ENCODE assay signal across 14 cellular contexts in genomic region chr9:133321411-133321935, GRCh38. TPM values are rescaled to one million over a fixed set of nuclear protein-coding genes. Genes with fewer than 3 reads are reported as not detected.
A peak's percentile ranks its signal among the peaks of the same experiment; 100 is the strongest.
DNase-seq lines count a peak whose midpoint lies in the region; ATAC-seq and TF ChIP-seq lines count a peak whose summit lies in the region.
"Had no signal": no experiment of that assay in that cellular context is flagged by ENCODE, and none has a peak within 500 bp of the region (broad histone marks: within the 10 kb centered on the region; RNA-seq: fewer than 3 reads in every experiment).

No MANE protein-coding gene starts in this region.

- H3K9me3 Mint-ChIP-seq in natural killer cell, result no peaks in the 10 kb centered on the region
- H3K9me3 Mint-ChIP-seq: CD4-positive, alpha-beta T cell had no signal

- no peak for TF ChIP-seq CTCF in heart left ventricle (IDR thresholded peaks at IDR 0.05)
- TF ChIP-seq CTCF in spleen (IDR thresholded peaks at IDR 0.05 in 8 of 11, conservative IDR thresholded peaks at IDR 0.05 in 3 of 11), result no peak
- no peak for TF ChIP-seq CTCF in natural killer cell (IDR thresholded peaks at IDR 0.05)

- H3K27me3 ChIP-seq in heart left ventricle (no peaks in the 10 kb centered on the region), spleen (replicated peaks in 1 of 7) (no peaks in the 10 kb centered on the region), MG63 (no peaks in the 10 kb centered on the region)

- no peaks in the 10 kb centered on the region for H3K9me3 ChIP-seq in heart left ventricle
- no peaks in the 10 kb centered on the region for H3K9me3 ChIP-seq in spleen
- no peaks in the 10 kb centered on the region for H3K9me3 ChIP-seq in MG63
- H3K9me3 ChIP-seq: HAP-1 had no signal

- H3K36me3 ChIP-seq in heart left ventricle, result no peaks in the 10 kb centered on the region
- H3K36me3 ChIP-seq in spleen, result no peaks in the 10 kb centered on the region
- H3K36me3 ChIP-seq in MG63, result no peaks in the 10 kb centered on the region
- H3K36me3 ChIP-seq: HAP-1 had no signal

- intact Hi-C loops in cardiac septum (cut with DNase I), result no loop called here
- intact Hi-C loops in heart left ventricle (cut with DNase I), result loop anchor here in 1 of 10 donors (10.0 kb wide), 1 partner anchor 47 kb away; the partner anchor contains the start of gene ABO
- intact Hi-C loops in spleen (cut with DNase I; ENCODE audit: low total_unique reads), result no loop called here
- intact Hi-C loops in natural killer cell (cut with micrococcal nuclease), result no loop called here

- H3K27ac ChIP-seq in heart left ventricle (no peak overlapping the region), spleen (no peak overlapping the region)

- H3K27ac Mint-ChIP-seq in natural killer cell, result no peak overlapping the region
- H3K27ac Mint-ChIP-seq: B cell; CD4-positive, alpha-beta T cell had no signal

- H3K4me3 Mint-ChIP-seq in natural killer cell, result no peak overlapping the region
- H3K4me3 Mint-ChIP-seq: B cell; CD4-positive, alpha-beta T cell had no signal

- H3K4me1 ChIP-seq in heart left ventricle (no peaks in the 10 kb centered on the region), spleen (no peaks in the 10 kb centered on the region)
- H3K4me1 ChIP-seq: HAP-1 had no signal

- no peaks in the 10 kb centered on the region for H3K27me3 Mint-ChIP-seq in natural killer cell (ENCODE audit: low read depth in 2 of 2)
- H3K27me3 Mint-ChIP-seq: CD4-positive, alpha-beta T cell had no signal

- TF ChIP-seq POLR2A in heart left ventricle (IDR thresholded peaks at IDR 0.05) (no peak), spleen (IDR thresholded peaks at IDR 0.05) (no peak)

- ATAC-seq in heart left ventricle (no peak), left lobe of liver (no peak), natural killer cell (no peak)

- 54 to 70% (median 66%) methylated on average over 13 of the region's 13 CpGs for WGBS in heart left ventricle, 4 donors
- 74 to 85% (median 80%) methylated on average over 13 of the region's 13 CpGs for WGBS in spleen, 5 donors

- no peaks in the 10 kb centered on the region for H3K4me1 Mint-ChIP-seq in natural killer cell
- H3K4me1 Mint-ChIP-seq: B cell had no signal

- DNase-seq in cardiac septum (ENCODE audit: low spot score), result peak; percentile 61
- no peak for DNase-seq in heart left ventricle
- DNase-seq in left lobe of liver (ENCODE audit: low spot score), result peak; percentile 12
- peak; percentile 50 for DNase-seq in spleen
- no peak for DNase-seq in MG63
- DNase-seq in HuH-7.5 (ENCODE audit: low spot score), result no peak
- DNase-seq in natural killer cell, result no peak
- DNase-seq: C1 segment of cervical spinal cord; Calu3; CD4-positive, alpha-beta T cell; DMS 273 treated with DMSO at 0.1 percent for 48 hours; GOT3 had no signal

- no peak overlapping the region for H3K4me3 ChIP-seq in heart left ventricle
- no peak overlapping the region for H3K4me3 ChIP-seq in spleen
- H3K4me3 ChIP-seq in MG63, result no peak overlapping the region
- H3K4me3 ChIP-seq: HAP-1 had no signal

- no peaks in the 10 kb centered on the region for H3K36me3 Mint-ChIP-seq in natural killer cell

RNA-seq across cellular contexts. Expression of gene SURF6, which starts 14.5 kb away (rescaled TPM):
- 14.2 TPM for total RNA-seq in cardiac septum
- total RNA-seq in heart left ventricle, result 10 to 100 TPM in 6 of 9 donors, 1 to 10 TPM in 3; 9.2 to 16.0 (median 11.1) TPM
- polyA plus RNA-seq in heart left ventricle, result 10 to 100 TPM; 12.3 to 19.6 TPM
- 9.7 TPM for total RNA-seq in left lobe of liver
- 10 to 100 TPM; 13.2 to 20.0 (median 17.0) TPM for total RNA-seq in spleen
- 10 to 100 TPM; 13.2 to 28.6 (median 17.4) TPM for polyA plus RNA-seq in spleen
- 25.1 and 28.9 TPM in 2 replicates for total RNA-seq in MG63 (2014; rRNA removed; shearing (Covaris generic); ENCODE audit: low replicate concordance)
- 10 to 100 TPM; 13.8 to 23.5 (median 21.3) TPM for total RNA-seq in natural killer cell

RNA-seq across cellular contexts. Expression of gene MED22, which starts 26.5 kb away (rescaled TPM):
- 20.2 TPM for total RNA-seq in cardiac septum
- total RNA-seq in heart left ventricle, result 10 to 100 TPM; 15.5 to 33.8 (median 19.5) TPM
- polyA plus RNA-seq in heart left ventricle, result 10 to 100 TPM; 12.3 to 30.7 TPM
- total RNA-seq in left lobe of liver, result 10.3 TPM
- 10 to 100 TPM; 26.4 to 33.7 (median 30.0) TPM for total RNA-seq in spleen
- polyA plus RNA-seq in spleen, result 10 to 100 TPM; 13.3 to 23.1 (median 18.8) TPM
- total RNA-seq in MG63 (2014; rRNA removed; shearing (Covaris generic); ENCODE audit: low replicate concordance), result 34.7 and 35.4 TPM in 2 replicates
- total RNA-seq in natural killer cell, result 10 to 100 TPM; 23.8 to 37.0 (median 28.1) TPM

RNA-seq across cellular contexts. Expression of gene RPL7A, which starts 26.5 kb away (rescaled TPM):
- total RNA-seq in cardiac septum (761 TPM), heart left ventricle (1,000 to 10,000 TPM in 4 of 9 donors, 100 to 1,000 TPM in 5; 845 to 1,270 (median 964) TPM), left lobe of liver (609 TPM), spleen (1,000 to 10,000 TPM; 1,381 to 1,842 (median 1,641) TPM), natural killer cell (1,000 to 10,000 TPM; 1,409 to 1,616 (median 1,600) TPM)
- polyA plus RNA-seq in heart left ventricle (1,000 to 10,000 TPM; 1,266 to 2,727 TPM), spleen (1,000 to 10,000 TPM; 3,611 to 6,342 (median 5,850) TPM)
- total RNA-seq in MG63 (2014; rRNA removed; shearing (Covaris generic); ENCODE audit: low replicate concordance), result 2,766 and 2,991 TPM in 2 replicates

RNA-seq across cellular contexts. Expression of gene SURF1, which starts 34.8 kb away (rescaled TPM):
- total RNA-seq in cardiac septum (58.7 TPM), heart left ventricle (10 to 100 TPM; 36.8 to 58.1 (median 50.9) TPM), left lobe of liver (59.9 TPM), spleen (10 to 100 TPM; 31.4 to 37.7 (median 35.6) TPM), natural killer cell (10 to 100 TPM; 35.6 to 44.4 (median 37.2) TPM)
- polyA plus RNA-seq in heart left ventricle (100 to 1,000 TPM in 1 of 2 donors, 10 to 100 TPM in 1; 70.8 to 104 TPM), spleen (10 to 100 TPM; 72.0 to 75.6 (median 72.5) TPM)
- total RNA-seq in MG63 (2014; rRNA removed; shearing (Covaris generic); ENCODE audit: low replicate concordance), result 37.4 and 48.4 TPM in 2 replicates

RNA-seq across cellular contexts. Expression of gene SURF2, which starts 34.9 kb away (rescaled TPM):
- 12.5 TPM for total RNA-seq in cardiac septum
- 10 to 100 TPM; 10.0 to 24.8 (median 13.6) TPM for total RNA-seq in heart left ventricle
- polyA plus RNA-seq in heart left ventricle, result 10 to 100 TPM; 31.1 to 41.1 TPM
- total RNA-seq in left lobe of liver, result 9.0 TPM
- 10 to 100 TPM in 5 of 7 donors, 1 to 10 TPM in 2; 6.5 to 19.9 (median 12.4) TPM for total RNA-seq in spleen
- polyA plus RNA-seq in spleen, result 10 to 100 TPM; 31.4 to 32.6 (median 31.5) TPM
- 28.5 and 47.2 TPM in 2 replicates for total RNA-seq in MG63 (2014; rRNA removed; shearing (Covaris generic); ENCODE audit: low replicate concordance)
- 10 to 100 TPM; 14.3 to 14.9 (median 14.7) TPM for total RNA-seq in natural killer cell

Comparison
In these comparisons a context has a peak if more than half of its experiments do, and no peak if none do; other contexts are left out.
1. DNase-seq: peak in cardiac septum (single experiment), left lobe of liver (single experiment) and spleen (single experiment); none in heart left ventricle (0 of 5), MG63 (single experiment), HuH-7.5 (single experiment) and natural killer cell (single experiment).